Comparison of ENCODE assay signal across 32 cellular contexts in genomic region chr5:111653408-111653807, GRCh38.
"Had no signal": no experiment of that assay in that cellular context is flagged by ENCODE, and none has a peak within 500 bp of the region (broad histone marks: within the 10 kb centered on the region; RNA-seq: fewer than 3 reads in every experiment).

No MANE protein-coding gene starts in this region.

- H3K36me3 ChIP-seq: adrenal gland, ascending aorta, brain microvascular endothelial cell, breast epithelium, cardiac muscle cell had no signal

- ATAC-seq: activated naive CD4-positive, alpha-beta T cell treated with anti-CD3 and anti-CD28 coated beads, Interleukin-2, amount 50 U/mL, for 72 hours; activated naive CD8-positive, alpha-beta T cell treated with anti-CD3 and anti-CD28 coated beads, Interleukin-2, amount 50 U/mL, for 24 hours; activated T-cell treated with anti-CD3 and anti-CD28 coated beads, Interleukin-2, amount 50 U/mL, for 4 hours; activated T-cell treated with anti-CD3 and anti-CD28 coated beads, Interleukin-2, amount 50 U/mL, for 72 hours; activated T-helper 17 cell treated with anti-CD3 and anti-CD28 coated beads, Interleukin-2, amount 50 U/mL, for 72 hours; body of pancreas had no signal

- H3K4me1 ChIP-seq: adrenal gland, breast epithelium had no signal

- H3K9me3 ChIP-seq: adrenal gland, ascending aorta, body of pancreas, breast epithelium had no signal

- DNase-seq: activated effector memory CD4-positive, alpha-beta T cell treated with anti-CD3 and anti-CD28 coated beads, Interleukin-2, amount 50 U/mL, for 16 hours; activated effector memory CD4-positive, alpha-beta T cell treated with Interleukin-2 at 50 U/mL for 16 hours; activated gamma-delta T cell; activated gamma-delta T cell treated with Interleukin-2 at 50 U/mL for 16 hours; activated naive CD4-positive, alpha-beta T cell; activated naive CD4-positive, alpha-beta T cell treated with anti-CD3 and anti-CD28 coated beads for 36 hours; activated naive CD4-positive, alpha-beta T cell treated with anti-CD3 and anti-CD28 coated beads, Interleukin-2, amount 10 ng/mL, durations not matched to agents 7 days and 5 days; activated naive CD4-positive, alpha-beta T cell treated with anti-CD3 and anti-CD28 coated beads, Interleukin-2, amount 50 U/mL, for 16 hours; activated naive CD4-positive, alpha-beta T cell treated with Interleukin-2 at 50 U/mL for 16 hours; activated naive CD8-positive, alpha-beta T cell treated with anti-CD3 and anti-CD28 coated beads for 36 hours; activated naive CD8-positive, alpha-beta T cell treated with anti-CD3 and anti-CD28 coated beads, Interleukin-2, amount 10 ng/mL, durations not matched to agents 7 days and 5 days; activated naive CD8-positive, alpha-beta T cell treated with anti-CD3 and anti-CD28 coated beads, Interleukin-2, amount 50 U/mL, for 24 hours; activated T-cell treated with anti-CD3 and anti-CD28 coated beads, Interleukin-2, amount 50 U/mL, for 1 hour; activated T-cell treated with anti-CD3 and anti-CD28 coated beads, Interleukin-2, amount 50 U/mL, for 24 hours; activated T-cell treated with anti-CD3 and anti-CD28 coated beads, Interleukin-2, amount 50 U/mL, for 4 hours; activated T-cell treated with anti-CD3 and anti-CD28 coated beads, Interleukin-2, amount 50 U/mL, for 48 hours; activated T-cell treated with anti-CD3 and anti-CD28 coated beads, Interleukin-2, amount 50 U/mL, for 72 hours; adrenal gland; amniotic stem cell; amygdala; anterior cingulate cortex; aorta; body of pancreas; brain microvascular endothelial cell; caudate nucleus; central memory CD4-positive, alpha-beta T cell; cerebellar nuclear complex had no signal

- H3K4me3 ChIP-seq: adrenal gland, ascending aorta, body of pancreas, breast epithelium, cardiac muscle cell had no signal

- H3K27ac ChIP-seq: adrenal gland, ascending aorta, body of pancreas, brain microvascular endothelial cell, breast epithelium, cardiac muscle cell had no signal

- H3K27me3 ChIP-seq: adrenal gland, ascending aorta, body of pancreas, brain microvascular endothelial cell, breast epithelium, cardiac muscle cell had no signal
